Comparison of ENCODE assay signal across 21 cellular contexts in the genomic region with DNA sequence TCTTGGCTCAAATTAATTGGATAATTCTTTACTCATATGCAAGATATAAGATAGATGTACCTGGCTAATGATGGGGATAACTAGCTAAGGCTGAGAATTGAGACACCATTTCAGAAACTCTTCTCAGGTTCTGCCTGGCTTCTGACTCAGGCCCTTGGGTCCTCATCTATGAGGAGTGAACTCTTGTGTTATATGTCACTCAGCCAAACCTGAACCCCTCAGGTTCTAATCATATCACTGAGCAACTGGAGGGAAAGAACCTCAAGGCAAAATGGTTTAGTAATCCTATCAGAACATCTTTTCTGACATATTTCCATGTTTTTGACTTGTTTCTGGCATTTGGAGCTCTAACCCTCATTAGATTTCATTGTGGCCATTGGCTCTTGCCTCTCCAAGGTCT.
"Had no signal": no experiment of that assay in that cellular context is flagged by ENCODE, and none has a peak within 500 bp of the region (broad histone marks: within the 10 kb centered on the region; RNA-seq: fewer than 3 reads in every experiment).

No MANE protein-coding gene starts in this region.

- H3K27ac ChIP-seq: HL-60, SJSA1, SK-N-MC had no signal

- H3K9me3 ChIP-seq: SJSA1 had no signal

- ATAC-seq: T-cell had no signal

- H3K4me3 ChIP-seq: SJSA1, SK-N-MC had no signal

- DNase-seq: Karpas-422, KG1, MM.1S, NCI-H1092 treated with DMSO at 0.1 percent for 48 hours, NCI-H1436, NCI-H1694, NCI-H187 treated with DMSO at 0.1 percent for 48 hours, NCI-H2029 treated with DMSO at 0.1 percent for 48 hours, NCI-H2171, NCI-H345, NCI-H446 treated with DMSO at 0.1 percent for 48 hours, NCI-H510A treated with DMSO at 0.1 percent for 48 hours, NCI-H526, Right ventricle myocardium superior, RPMI8226, SIG-M5, SW 1271, T-cell had no signal

- H3K27me3 ChIP-seq: SJSA1 had no signal
